ENCODE assay signal across 15 cellular contexts in the genomic region with DNA sequence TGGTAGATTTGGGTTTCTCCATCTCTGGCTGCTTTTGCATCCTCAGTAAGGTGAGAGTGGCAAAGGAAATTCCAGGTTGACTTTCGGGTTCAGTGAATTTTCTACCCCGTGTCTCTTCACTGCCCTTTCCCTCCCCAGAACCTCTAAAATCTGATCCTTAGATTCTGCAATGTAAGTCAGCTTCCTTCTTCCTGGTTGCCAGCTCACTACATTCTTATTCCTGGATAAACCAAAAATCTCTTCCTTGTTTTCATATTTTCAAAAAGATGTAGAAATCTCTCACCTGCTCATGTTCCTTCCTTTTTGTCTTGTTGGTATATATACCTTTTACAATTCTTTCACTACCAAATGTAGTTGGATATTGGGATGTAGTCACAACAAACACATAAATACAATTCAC.
DNase-seq lines count a peak whose midpoint lies in the region; ATAC-seq and TF ChIP-seq lines count a peak whose summit lies in the region.
"Had no signal": no experiment of that assay in that cellular context is flagged by ENCODE, and none has a peak within 500 bp of the region (broad histone marks: within the 10 kb centered on the region; RNA-seq: fewer than 3 reads in every experiment).

No MANE protein-coding gene starts in this region.

- no peak for DNase-seq in GM23248
- DNase-seq in PC-9: peak; percentile 6 to 62
- DNase-seq in epithelial cell of prostate (ENCODE audit: low read depth, low spot score): no peak
- no peak for DNase-seq in stimulated activated naive B cell treated with anti-CD40 and anti-IgM and Interleukin-4, amounts not matched to agents 10 μg/mL and 1 μg/mL and 100 μg/mL, for 72 hours
- no peak for DNase-seq in RPMI8226
- no peak for DNase-seq in NCI-H2081 treated with DMSO at 0.1 percent for 48 hours (lab: John Stamatoyannopoulos, UW)
- DNase-seq in H4 (ENCODE audit: low spot score): no peak
- DNase-seq: CD8-positive, alpha-beta T cell; DMS 273 treated with DMSO at 0.1 percent for 48 hours; DMS53; DND-41; H9; KG1 had no signal

- H3K9ac ChIP-seq in GM23248: no peak overlapping the region
- H3K9ac ChIP-seq: BLaER1 treated with 17β-estradiol and CSF1 and Interleukin-3, amounts not matched to agents 10 nM and 100 nM had no signal

- H3K27me3 Mint-ChIP-seq in stimulated activated naive B cell treated with anti-CD40 and anti-IgM and Interleukin-4, amounts not matched to agents 10 μg/mL and 1 μg/mL and 100 μg/mL, for 72 hours: peaks cover 8 to 10% of the 10 kb centered on the region in 2 donors

- no peaks in the 10 kb centered on the region for H3K27me3 ChIP-seq in GM23248 (replicated peaks; ENCODE audit: insufficient read depth)
- H3K27me3 ChIP-seq in PC-9 (ENCODE audit: insufficient read depth, low read depth): no peaks in the 10 kb centered on the region
- H3K27me3 ChIP-seq: BLaER1 treated with 17β-estradiol and CSF1 and Interleukin-3, amounts not matched to agents 10 nM and 100 nM had no signal

- no peak for ATAC-seq in stimulated activated naive B cell treated with anti-CD40 and anti-IgM and Interleukin-4, amounts not matched to agents 10 μg/mL and 1 μg/mL and 100 μg/mL, for 72 hours (replicated peaks)
- ATAC-seq: CD8-positive, alpha-beta T cell had no signal

- H3K4me3 ChIP-seq in GM23248: no peak overlapping the region
- no peak overlapping the region for H3K4me3 ChIP-seq in PC-9
- H3K4me3 ChIP-seq: BLaER1 treated with 17β-estradiol and CSF1 and Interleukin-3, amounts not matched to agents 10 nM and 100 nM had no signal

- H4K20me1 ChIP-seq in GM23248 (ENCODE audit: insufficient read depth) (no peaks in the 10 kb centered on the region), PC-9 (ENCODE audit: insufficient read depth) (no peaks in the 10 kb centered on the region)
- H4K20me1 ChIP-seq: BLaER1 treated with 17β-estradiol and CSF1 and Interleukin-3, amounts not matched to agents 10 nM and 100 nM had no signal

- CTCF ChIA-PET in PC-9 (lab: Charles Lee): no interaction called here

- intact Hi-C loops in PC-9 (cut with micrococcal nuclease; ENCODE audit: unreplicated experiment): no loop called here

- no peak overlapping the region for H3K4me3 Mint-ChIP-seq in stimulated activated naive B cell treated with anti-CD40 and anti-IgM and Interleukin-4, amounts not matched to agents 10 μg/mL and 1 μg/mL and 100 μg/mL, for 72 hours
- H3K4me3 Mint-ChIP-seq: B cell; CD8-positive, alpha-beta T cell; H9 had no signal

- H3K4me1 Mint-ChIP-seq in stimulated activated naive B cell treated with anti-CD40 and anti-IgM and Interleukin-4, amounts not matched to agents 10 μg/mL and 1 μg/mL and 100 μg/mL, for 72 hours: no peaks in the 10 kb centered on the region
- H3K4me1 Mint-ChIP-seq: B cell had no signal

- peak overlapping the region; percentile 11 for H3K27ac Mint-ChIP-seq in stimulated activated naive B cell treated with anti-CD40 and anti-IgM and Interleukin-4, amounts not matched to agents 10 μg/mL and 1 μg/mL and 100 μg/mL, for 72 hours
- H3K27ac Mint-ChIP-seq: B cell; CD8-positive, alpha-beta T cell; H9 had no signal

- no peaks in the 10 kb centered on the region for H3K36me3 Mint-ChIP-seq in stimulated activated naive B cell treated with anti-CD40 and anti-IgM and Interleukin-4, amounts not matched to agents 10 μg/mL and 1 μg/mL and 100 μg/mL, for 72 hours
- H3K36me3 Mint-ChIP-seq: CD8-positive, alpha-beta T cell had no signal

- H3K4me1 ChIP-seq in GM23248 (ENCODE audit: insufficient read depth) (peaks cover 35% of the 10 kb centered on the region), PC-9 (replicated peaks; ENCODE audit: insufficient read depth) (peaks cover 9% of the 10 kb centered on the region)
- H3K4me1 ChIP-seq: BLaER1 treated with 17β-estradiol and CSF1 and Interleukin-3, amounts not matched to agents 10 nM and 100 nM had no signal

- TF ChIP-seq CTCF in PC-9 (conservative IDR thresholded peaks at IDR 0.05): no peak

- POLR2A ChIA-PET in PC-9 (lab: Charles Lee; ENCODE audit: unreplicated experiment): interaction anchor here (0.7 kb wide), 3 partner anchors 9 to 528 kb away, joined by 3 to 6 read pairs (median 6); no protein-coding TSS in a partner anchor

- no peaks in the 10 kb centered on the region for H3K36me3 ChIP-seq in GM23248 (ENCODE audit: low read depth)
- H3K36me3 ChIP-seq in PC-9 (ENCODE audit: low read depth): no peaks in the 10 kb centered on the region
- H3K36me3 ChIP-seq: BLaER1 treated with 17β-estradiol and CSF1 and Interleukin-3, amounts not matched to agents 10 nM and 100 nM had no signal

- peaks cover 2 to 4% of the 10 kb centered on the region in 2 donors for H3K9me3 Mint-ChIP-seq in stimulated activated naive B cell treated with anti-CD40 and anti-IgM and Interleukin-4, amounts not matched to agents 10 μg/mL and 1 μg/mL and 100 μg/mL, for 72 hours
- H3K9me3 Mint-ChIP-seq: CD8-positive, alpha-beta T cell had no signal

- H3K4me2 ChIP-seq in GM23248 (ENCODE audit: unreplicated experiment) (no peak overlapping the region), PC-9 (no peak overlapping the region)
- H3K4me2 ChIP-seq: BLaER1 treated with 17β-estradiol and CSF1 and Interleukin-3, amounts not matched to agents 10 nM and 100 nM had no signal

- peak overlapping the region; percentile 38; the same call in 1 of the 2 replicates for H2AFZ ChIP-seq in GM23248
- H2AFZ ChIP-seq in PC-9: peak overlapping the region; percentile 45; the same call in 1 of the 2 replicates

- WGBS in GM23248 (ENCODE audit: low coverage in 1 of 2, low lambda C conversion rate in 2 of 2, missing lambda C conversion rate in 2 of 2), 2 experiments: 65 to 66% methylated on average over 2 of the region's 2 CpGs

- H3K9me3 ChIP-seq in GM23248 (ENCODE audit: low read depth) (no peaks in the 10 kb centered on the region), PC-9 (ENCODE audit: insufficient read depth, low read depth) (no peaks in the 10 kb centered on the region)
- H3K9me3 ChIP-seq: BLaER1 treated with 17β-estradiol and CSF1 and Interleukin-3, amounts not matched to agents 10 nM and 100 nM had no signal

- H3K79me2 ChIP-seq in GM23248 (ENCODE audit: insufficient read depth) (no peaks in the 10 kb centered on the region), PC-9 (ENCODE audit: low read depth) (no peaks in the 10 kb centered on the region)

- BruUV-seq in PC-9 (replicated peaks; lab: Mats Ljungman, UMichigan): no TSS peak

- H3K27ac ChIP-seq in GM23248 (no peak overlapping the region), PC-9 (peak overlapping the region; percentile 35), epithelial cell of prostate (peak overlapping the region; percentile 72)
- H3K27ac ChIP-seq: BLaER1 treated with 17β-estradiol and CSF1 and Interleukin-3, amounts not matched to agents 10 nM and 100 nM had no signal

- no peaks in the 10 kb centered on the region for H3K9me2 ChIP-seq in GM23248 (ENCODE audit: insufficient read depth)
- H3K9me2 ChIP-seq in PC-9 (ENCODE audit: insufficient read depth): no peaks in the 10 kb centered on the region

- H3F3A ChIP-seq in GM23248 (ENCODE audit: insufficient read depth): peaks cover 19% of the 10 kb centered on the region
- H3F3A ChIP-seq in PC-9 (ENCODE audit: insufficient read depth, low read depth): no peaks in the 10 kb centered on the region; the same call in 1 of the 2 replicates

- in situ Hi-C loops in GM23248 (cut with MboI): no loop called here

Comparison
In these comparisons a context has a peak if more than half of its experiments do, and no peak if none do; other contexts are left out.
1. DNase-seq: peak in PC-9 (2 of 2); none in GM23248 (single experiment), epithelial cell of prostate (single experiment), stimulated activated naive B cell treated with anti-CD40 and anti-IgM and Interleukin-4, amounts not matched to agents 10 μg/mL and 1 μg/mL and 100 μg/mL, for 72 hours (single experiment), RPMI8226 (single experiment), NCI-H2081 treated with DMSO at 0.1 percent for 48 hours (single experiment) and H4 (single experiment).